In the genomic region with DNA sequence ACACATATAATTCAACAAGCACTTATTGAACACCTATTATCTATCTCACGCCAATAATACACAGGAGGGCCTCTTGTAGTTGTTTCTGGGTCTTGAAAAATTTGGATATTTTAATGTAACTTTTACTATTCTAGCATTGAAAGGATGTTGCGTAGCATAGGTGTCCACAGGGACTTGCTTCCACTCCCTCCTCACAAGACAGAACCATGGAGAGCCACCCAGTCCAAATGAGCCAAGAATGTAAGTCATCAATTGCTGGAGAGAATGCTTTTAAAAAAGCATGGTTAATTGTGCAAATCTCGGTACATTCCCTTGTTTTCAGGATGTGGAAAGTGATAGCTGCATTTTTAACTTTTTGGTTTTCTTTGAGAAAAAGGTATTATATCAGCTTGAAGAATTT, we compare ENCODE assay signal across 20 cellular contexts. TPM values are rescaled to one million over a fixed set of nuclear protein-coding genes. Genes with fewer than 3 reads are reported as not detected.
A peak's percentile ranks its signal among the peaks of the same experiment; 100 is the strongest.
DNase-seq lines count a peak whose midpoint lies in the region; ATAC-seq and TF ChIP-seq lines count a peak whose summit lies in the region.
"Had no signal": no experiment of that assay in that cellular context is flagged by ENCODE, and none has a peak within 500 bp of the region (broad histone marks: within the 10 kb centered on the region; RNA-seq: fewer than 3 reads in every experiment).

No MANE protein-coding gene starts in this region.

- CTCF ChIA-PET in SK-N-SH (lab: Yijun Ruan, JAX): no interaction called here
- CTCF ChIA-PET in naive thymus-derived CD4-positive, alpha-beta T cell (lab: Charles Lee): no interaction called here

- peaks cover 37% of the 10 kb centered on the region for H3K36me3 Mint-ChIP-seq in activated naive CD8-positive, alpha-beta T cell
- H3K36me3 Mint-ChIP-seq in activated naive CD8-positive, alpha-beta T cell treated with anti-CD3 and anti-CD28 coated beads for 36 hours: peaks cover 59% of the 10 kb centered on the region
- H3K36me3 Mint-ChIP-seq in dendritic cell treated with granulocyte-macrophage colony-stimulating factor and Interleukin-4, amounts not matched to agents 40 ng/mL and 50 ng/mL, for 4 days (ENCODE audit: low read depth): peaks cover 78% of the 10 kb centered on the region
- H3K36me3 Mint-ChIP-seq in naive thymus-derived CD4-positive, alpha-beta T cell: peaks cover 7 to 60% (median 39%) of the 10 kb centered on the region in 5 donors

- TF ChIP-seq EP300 in SK-N-SH (IDR thresholded peaks at IDR 0.05; ENCODE audit: borderline replicate concordance in 1 of 2, low read depth in 1 of 2, low read length in 1 of 2): no peak

- H3K27me3 Mint-ChIP-seq in activated naive CD8-positive, alpha-beta T cell: no peaks in the 10 kb centered on the region
- no peaks in the 10 kb centered on the region for H3K27me3 Mint-ChIP-seq in activated naive CD8-positive, alpha-beta T cell treated with anti-CD3 and anti-CD28 coated beads for 36 hours
- no peaks in the 10 kb centered on the region for H3K27me3 Mint-ChIP-seq in dendritic cell treated with granulocyte-macrophage colony-stimulating factor and Interleukin-4, amounts not matched to agents 40 ng/mL and 50 ng/mL, for 4 days
- no peaks in the 10 kb centered on the region for H3K27me3 Mint-ChIP-seq in naive thymus-derived CD4-positive, alpha-beta T cell
- H3K27me3 Mint-ChIP-seq: B cell; CD4-positive, CD25-positive, alpha-beta regulatory T cell had no signal

- no peaks in the 10 kb centered on the region for H3K9me2 ChIP-seq in SK-N-SH

- H3K36me3 ChIP-seq in SK-N-SH (replicated peaks in 1 of 2; ENCODE audit: control insufficient read depth in 1 of 2, insufficient read depth in 2 of 2, low read length in 1 of 2): peaks cover 0 to 4% of the 10 kb centered on the region in 2 experiments
- H3K36me3 ChIP-seq in naive thymus-derived CD4-positive, alpha-beta T cell (ENCODE audit: control insufficient read depth in 2 of 3, insufficient read depth in 3 of 3, low read length in 3 of 3): peaks cover 3 to 10% (median 9%) of the 10 kb centered on the region in 3 experiments
- H3K36me3 ChIP-seq: HAP-1 had no signal

- H3K4me1 Mint-ChIP-seq in activated naive CD8-positive, alpha-beta T cell (ENCODE audit: low read depth): peaks cover 88% of the 10 kb centered on the region
- H3K4me1 Mint-ChIP-seq in activated naive CD8-positive, alpha-beta T cell treated with anti-CD3 and anti-CD28 coated beads for 36 hours: peaks cover 54% of the 10 kb centered on the region
- H3K4me1 Mint-ChIP-seq in dendritic cell treated with granulocyte-macrophage colony-stimulating factor and Interleukin-4, amounts not matched to agents 40 ng/mL and 50 ng/mL, for 4 days (ENCODE audit: low read depth): peaks cover 90% of the 10 kb centered on the region
- H3K4me1 Mint-ChIP-seq in naive thymus-derived CD4-positive, alpha-beta T cell: peaks cover 64 to 98% (median 93%) of the 10 kb centered on the region in 7 donors

- no peaks in the 10 kb centered on the region for H3K9me3 Mint-ChIP-seq in activated naive CD8-positive, alpha-beta T cell (ENCODE audit: low read depth)
- no peaks in the 10 kb centered on the region for H3K9me3 Mint-ChIP-seq in activated naive CD8-positive, alpha-beta T cell treated with anti-CD3 and anti-CD28 coated beads for 36 hours
- no peaks in the 10 kb centered on the region for H3K9me3 Mint-ChIP-seq in dendritic cell treated with granulocyte-macrophage colony-stimulating factor and Interleukin-4, amounts not matched to agents 40 ng/mL and 50 ng/mL, for 4 days
- no peaks in the 10 kb centered on the region for H3K9me3 Mint-ChIP-seq in naive thymus-derived CD4-positive, alpha-beta T cell
- H3K9me3 Mint-ChIP-seq: CD8-positive, alpha-beta T cell; HFFc6 had no signal

- no peaks in the 10 kb centered on the region for H3K27me3 ChIP-seq in SK-N-SH (ENCODE audit: insufficient read depth)
- no peaks in the 10 kb centered on the region for H3K27me3 ChIP-seq in naive thymus-derived CD4-positive, alpha-beta T cell (ENCODE audit: control insufficient read depth in 2 of 2, insufficient read depth in 2 of 2, low read length in 2 of 2)
- H3K27me3 ChIP-seq: BLaER1 had no signal

- H3K4me3 ChIP-seq in SK-N-SH (ENCODE audit: low read depth in 2 of 2, low read length in 1 of 2): no peak overlapping the region
- no peak overlapping the region for H3K4me3 ChIP-seq in naive thymus-derived CD4-positive, alpha-beta T cell (ENCODE audit: low read length)
- H3K4me3 ChIP-seq: BLaER1, HAP-1 had no signal

- no peak overlapping the region for H3K4me3 Mint-ChIP-seq in activated naive CD8-positive, alpha-beta T cell
- H3K4me3 Mint-ChIP-seq in activated naive CD8-positive, alpha-beta T cell treated with anti-CD3 and anti-CD28 coated beads for 36 hours: no peak overlapping the region
- H3K4me3 Mint-ChIP-seq in dendritic cell treated with granulocyte-macrophage colony-stimulating factor and Interleukin-4, amounts not matched to agents 40 ng/mL and 50 ng/mL, for 4 days: no peak overlapping the region
- no peak overlapping the region for H3K4me3 Mint-ChIP-seq in naive thymus-derived CD4-positive, alpha-beta T cell
- H3K4me3 Mint-ChIP-seq: B cell; CD4-positive, CD25-positive, alpha-beta regulatory T cell; CD8-positive, alpha-beta T cell; HFFc6 had no signal

- H3K27ac Mint-ChIP-seq in activated naive CD8-positive, alpha-beta T cell: peak overlapping the region; percentile 30
- H3K27ac Mint-ChIP-seq in activated naive CD8-positive, alpha-beta T cell treated with anti-CD3 and anti-CD28 coated beads for 36 hours: no peak overlapping the region
- peak overlapping the region; percentile 68 for H3K27ac Mint-ChIP-seq in dendritic cell treated with granulocyte-macrophage colony-stimulating factor and Interleukin-4, amounts not matched to agents 40 ng/mL and 50 ng/mL, for 4 days
- peak overlapping the region in 5 of 9 donors; percentile 1 to 69 (median 15) for H3K27ac Mint-ChIP-seq in naive thymus-derived CD4-positive, alpha-beta T cell
- H3K27ac Mint-ChIP-seq: B cell had no signal

- H3K9me3 ChIP-seq in SK-N-SH: no peaks in the 10 kb centered on the region
- H3K9me3 ChIP-seq in naive thymus-derived CD4-positive, alpha-beta T cell (ENCODE audit: control insufficient read depth in 2 of 3, low read length in 3 of 3): no peaks in the 10 kb centered on the region
- H3K9me3 ChIP-seq: Caco-2, HAP-1 had no signal

- H3F3A ChIP-seq in SK-N-SH (replicated peaks; ENCODE audit: insufficient read depth): no peaks in the 10 kb centered on the region

- peaks cover 9% of the 10 kb centered on the region; the same call in 1 of the 2 replicates for H3K79me2 ChIP-seq in SK-N-SH (ENCODE audit: insufficient read depth)

- TF ChIP-seq CTCF in SK-N-SH (IDR thresholded peaks at IDR 0.05): no peak

- DNase-seq in SK-N-SH (no peak), MV-4-11 (lab: John Stamatoyannopoulos, UW) (no peak)
- DNase-seq in activated naive CD8-positive, alpha-beta T cell treated with anti-CD3 and anti-CD28 coated beads for 36 hours: no peak
- no peak for DNase-seq in naive thymus-derived CD4-positive, alpha-beta T cell
- DNase-seq: Caco-2; CD4-positive, CD25-positive, alpha-beta regulatory T cell; CD8-positive, alpha-beta T cell; DMS153; DND-41; GOT3; HFFc6 had no signal

- no peak overlapping the region for H3K4me2 ChIP-seq in SK-N-SH
- H3K4me2 ChIP-seq: BLaER1 had no signal

- 96% methylated on average over 3 of the region's 3 CpGs for WGBS in SK-N-SH (ENCODE audit: low lambda C conversion rate)

- no peaks in the 10 kb centered on the region; a peak in 1 of 4 replicates for H3K4me1 ChIP-seq in SK-N-SH (ENCODE audit: control insufficient read depth in 1 of 2, insufficient read depth in 2 of 2, low read depth in 1 of 2, low read length in 1 of 2)
- peaks cover 4 to 30% of the 10 kb centered on the region in 2 donors for H3K4me1 ChIP-seq in naive thymus-derived CD4-positive, alpha-beta T cell (ENCODE audit: control insufficient read depth in 2 of 2, insufficient read depth in 2 of 2, low read length in 2 of 2)
- H3K4me1 ChIP-seq: Caco-2, HAP-1 had no signal

- H3K27ac ChIP-seq in SK-N-SH (ENCODE audit: low read depth in 2 of 2, low read length in 1 of 2): no peak overlapping the region
- H3K27ac ChIP-seq in naive thymus-derived CD4-positive, alpha-beta T cell (ENCODE audit: low read depth, low read length): no peak overlapping the region
- H3K27ac ChIP-seq: 22Rv1, BLaER1, C4-2B had no signal

- intact Hi-C loops in dendritic cell treated with granulocyte-macrophage colony-stimulating factor and Interleukin-4, amounts not matched to agents 40 ng/mL and 50 ng/mL, for 4 days (cut with micrococcal nuclease): no loop called here
- intact Hi-C loops in naive thymus-derived CD4-positive, alpha-beta T cell (cut with micrococcal nuclease): no loop called here

- TF ChIP-seq RAD21 in SK-N-SH (IDR thresholded peaks at IDR 0.05; ENCODE audit: low read length): no peak

- H2AFZ ChIP-seq in SK-N-SH (ENCODE audit: low read depth): no peak overlapping the region

- ATAC-seq in SK-N-SH treated with all-trans-retinoic acid at 6 μM for 48 hours: no peak
- no peak for ATAC-seq in naive thymus-derived CD4-positive, alpha-beta T cell
- no peak for ATAC-seq in GM18907 (IDR thresholded peaks at IDR 0.05; ENCODE audit: unreplicated experiment)
- ATAC-seq: CD8-positive, alpha-beta T cell had no signal

- POLR2A ChIA-PET in SK-N-SH (lab: Yijun Ruan, JAX): no interaction called here
- POLR2A ChIA-PET in naive thymus-derived CD4-positive, alpha-beta T cell (lab: Charles Lee): no interaction called here

- no peak overlapping the region for H3K9ac ChIP-seq in SK-N-SH
- H3K9ac ChIP-seq: BLaER1 had no signal

- no peaks in the 10 kb centered on the region for H4K20me1 ChIP-seq in SK-N-SH (ENCODE audit: insufficient read depth)
- H4K20me1 ChIP-seq: BLaER1 had no signal

TF ChIP-seq in SK-N-SH, 30 proteins besides CTCF, POLR2A, EP300 and RAD21 (continues in another document):
- TF ChIP-seq TEAD4 (IDR thresholded peaks at IDR 0.05; ENCODE audit: borderline replicate concordance, insufficient read depth) (no peak), RXRA (IDR thresholded peaks at IDR 0.05; ENCODE audit: borderline replicate concordance, low read depth) (no peak)

RNA-seq across cellular contexts. Expression of a gene that starts 46.8 kb away (rescaled TPM):
- 20.6 and 24.1 TPM in 2 replicates for polyA plus RNA-seq in SK-N-SH (2012; rRNA removed)
- polyA plus RNA-seq in SK-N-SH (2012; cell fraction: cytosol; rRNA removed): 17.3 and 18.3 TPM in 2 replicates
- 39.5 and 50.7 TPM in 2 replicates for polyA plus RNA-seq in SK-N-SH (2012; cell fraction: nucleus; rRNA removed)
- 100 to 1,000 TPM; 154 to 159 TPM for total RNA-seq in activated naive CD8-positive, alpha-beta T cell treated with anti-CD3 and anti-CD28 coated beads for 36 hours
- 100 to 1,000 TPM; 200 to 275 (median 231) TPM for total RNA-seq in naive thymus-derived CD4-positive, alpha-beta T cell
- polyA plus RNA-seq in naive thymus-derived CD4-positive, alpha-beta T cell: 10 to 100 TPM; 64.2 to 71.2 TPM
- total RNA-seq: Caco-2 had no signal
